ENCODE assay signal across 8 cellular contexts in the genomic region with DNA sequence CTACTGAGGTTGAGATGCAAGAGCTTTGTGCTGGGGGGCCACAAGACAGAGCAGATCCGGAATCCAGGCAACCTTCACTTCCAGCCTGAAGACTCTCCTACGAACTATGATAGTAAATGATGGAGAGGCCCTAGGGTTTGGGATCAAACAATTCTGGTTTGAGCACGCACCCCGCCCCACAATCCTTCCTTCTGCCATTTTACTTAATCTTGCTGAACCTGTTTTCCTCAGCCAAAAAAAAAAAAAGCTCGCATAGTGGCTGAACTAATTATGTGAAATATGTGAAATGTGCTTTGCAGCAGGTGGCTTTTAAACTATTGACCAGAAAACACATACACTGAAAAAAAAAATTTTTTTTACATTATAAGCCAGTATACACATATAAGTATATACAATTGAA. TPM values are rescaled to one million over a fixed set of nuclear protein-coding genes. Genes with fewer than 3 reads are reported as not detected.
DNase-seq lines count a peak whose midpoint lies in the region; ATAC-seq and TF ChIP-seq lines count a peak whose summit lies in the region.

No MANE protein-coding gene starts in this region.

- H3K4me3 ChIP-seq in A673 (ENCODE audit: low read depth, low read length, poor library complexity, severe bottlenecking) (peak overlapping the region; percentile 60), HUES48 (ENCODE audit: low read depth, low read length) (peak overlapping the region; percentile 44), mucosa of stomach (ENCODE audit: low read length) (peak overlapping the region; percentile 95)

- BruUV-seq in A673 (replicated peaks; lab: Mats Ljungman, UMichigan) = TSS peak; percentile 71
- BruUV-seq in MCF 10A (replicated peaks; lab: Mats Ljungman, UMichigan) = no TSS peak

- no peaks in the 10 kb centered on the region for H3K9me3 ChIP-seq in A673 (ENCODE audit: low read depth, low read length, poor library complexity, severe bottlenecking)
- no peaks in the 10 kb centered on the region for H3K9me3 ChIP-seq in HUES48 (ENCODE audit: control insufficient read depth, insufficient read depth, low read length)
- no peaks in the 10 kb centered on the region for H3K9me3 ChIP-seq in mucosa of stomach (ENCODE audit: control insufficient read depth, low read length)

- H3K27ac Mint-ChIP-seq in MCF 10A (ENCODE audit: low read depth, unreplicated experiment) = peak overlapping the region; percentile 98

- no peaks in the 10 kb centered on the region for H3K27me3 Mint-ChIP-seq in MCF 10A (ENCODE audit: insufficient read depth, unreplicated experiment)

- H3K4me1 Mint-ChIP-seq in MCF 10A (ENCODE audit: insufficient read depth, unreplicated experiment) = peaks cover 6% of the 10 kb centered on the region

- intact Hi-C loops in A673 (cut with micrococcal nuclease; ENCODE audit: unreplicated experiment) (no loop called here), MCF 10A (cut with micrococcal nuclease) (loop anchor here (2.0 kb wide), 1 partner anchor 17 kb away; a partner anchor contains a TSS)

- H3K27ac ChIP-seq in A673 (ENCODE audit: low read depth, low read length, poor library complexity, severe bottlenecking) = peak overlapping the region; percentile 95
- peak overlapping the region; percentile 31 for H3K27ac ChIP-seq in HUES48 (ENCODE audit: low read depth, low read length)

- no peak overlapping the region for H3K9ac ChIP-seq in HUES48 (ENCODE audit: low read depth, low read length)
- H3K9ac ChIP-seq in mucosa of stomach (ENCODE audit: low read length) = peak overlapping the region; percentile 80

- H3K4me3 Mint-ChIP-seq in MCF 10A (ENCODE audit: unreplicated experiment) = peak overlapping the region; percentile 100

- H3K27me3 ChIP-seq in A673 (replicated peaks; ENCODE audit: insufficient read depth, low read depth, low read length, poor library complexity) (no peaks in the 10 kb centered on the region), HUES48 (ENCODE audit: control insufficient read depth, insufficient read depth, low read length) (no peaks in the 10 kb centered on the region), mucosa of stomach (ENCODE audit: control insufficient read depth, insufficient read depth, low read length) (no peaks in the 10 kb centered on the region)

- H3K36me3 Mint-ChIP-seq in MCF 10A (ENCODE audit: insufficient read depth, unreplicated experiment) = peaks cover 22% of the 10 kb centered on the region

- TF ChIP-seq CTCF in A673 (conservative IDR thresholded peaks at IDR 0.05; ENCODE audit: low read depth, low read length) (no peak), MCF 10A (IDR thresholded peaks at IDR 0.05; ENCODE audit: unreplicated experiment) (no peak)

- H3K36me3 ChIP-seq in A673 (ENCODE audit: insufficient read depth, low read length, poor library complexity, severe bottlenecking) (peaks cover 3% of the 10 kb centered on the region), HUES48 (ENCODE audit: control insufficient read depth, insufficient read depth, low read length) (peaks cover under 1% of the 10 kb centered on the region; the same call in 1 of the 2 replicates), mucosa of stomach (ENCODE audit: control insufficient read depth, insufficient read depth, low read length) (no peaks in the 10 kb centered on the region)

- DNase-seq in A673 (ENCODE audit: low spot score) (no peak), MCF 10A (ENCODE audit: unreplicated experiment) (no peak), A172 (ENCODE audit: low spot score) (no peak), OCI-M1 (lab: John Stamatoyannopoulos, UW) (no peak)
- no peak for DNase-seq in stimulated activated CD4-positive, alpha-beta T cell treated with anti-CD3 and anti-CD28 coated beads, Interleukin-1b, Interleukin-23, amount 100 ng/mL, for 48 hours

- CTCF ChIA-PET in A673 (lab: Charles Lee) (no interaction called here), MCF 10A (lab: Yijun Ruan, JAX) (interaction anchor here (0.7 to 3.8 kb wide), 3 partner anchors 12 to 21 kb away, joined by 3 to 26 read pairs (median 15); no protein-coding TSS in a partner anchor)

- POLR2A ChIA-PET in A673 (lab: Charles Lee; ENCODE audit: low non-redundant PET) = no interaction called here
- POLR2A ChIA-PET in MCF 10A (lab: Yijun Ruan, JAX) = interaction anchor here (0.6 to 7.6 kb wide), 3 partner anchors 13 to 102 kb away, joined by 3 to 128 read pairs (median 5); a partner anchor contains a TSS

- ATAC-seq in HG03039 (IDR thresholded peaks at IDR 0.05; ENCODE audit: unreplicated experiment) = no peak

- no peaks in the 10 kb centered on the region for H3K9me3 Mint-ChIP-seq in MCF 10A (ENCODE audit: unreplicated experiment)

- H3K4me1 ChIP-seq in A673 (ENCODE audit: insufficient read depth, low read length, poor library complexity, severe bottlenecking) (peaks cover 14% of the 10 kb centered on the region), HUES48 (ENCODE audit: control insufficient read depth, insufficient read depth, low read length) (peaks cover 8% of the 10 kb centered on the region), mucosa of stomach (ENCODE audit: control insufficient read depth, insufficient read depth, low read length) (peaks cover 7% of the 10 kb centered on the region)

RNA-seq across cellular contexts. Expression of a gene that starts 0.7 kb away (rescaled TPM):
- 37.8 and 39.2 TPM in 2 replicates for total RNA-seq in A673 (2021)
- total RNA-seq in MCF 10A (2022) = 26.5 and 28.1 TPM in 2 replicates
- total RNA-seq in A172 (2014; rRNA removed; shearing (Covaris generic)) = 7.2 and 23.4 TPM in 2 replicates

RNA-seq across cellular contexts. Expression of a gene that starts 17.0 kb away (rescaled TPM):
- 187 and 196 TPM in 2 replicates for total RNA-seq in A673 (2021)
- 79.1 and 94.5 TPM in 2 replicates for total RNA-seq in MCF 10A (2022)
- total RNA-seq in A172 (2014; rRNA removed; shearing (Covaris generic)) = 45.5 and 47.1 TPM in 2 replicates

RNA-seq across cellular contexts. Expression of a gene that starts 23.0 kb away (rescaled TPM):
- 0.28 and 0.39 TPM in 2 replicates for total RNA-seq in A673 (2021)
- not detected in 2 replicates for total RNA-seq in MCF 10A (2022)
- total RNA-seq in A172 (2014; rRNA removed; shearing (Covaris generic)) = not detected in 2 replicates

RNA-seq across cellular contexts. Expression of a gene that starts 45.0 kb away (rescaled TPM):
- 0.44 TPM in 1 of 2 replicates, not detected in the other for total RNA-seq in A673 (2021)
- not detected in 2 replicates for total RNA-seq in MCF 10A (2022)
- not detected in 2 replicates for total RNA-seq in A172 (2014; rRNA removed; shearing (Covaris generic))

Comparison
In these comparisons a context has a peak if more than half of its experiments do, and no peak if none do; other contexts are left out.
1. H3K4me3 ChIP-seq: peak in every context shown above with its lines; median percentile 95 in mucosa of stomach; 60 in A673; 44 in HUES48.